ENCODE assay signal across 10 cellular contexts in genomic region chr12:49647827-49648721, GRCh38. TPM values are rescaled to one million over a fixed set of nuclear protein-coding genes. Genes with fewer than 3 reads are reported as not detected.
DNase-seq lines count a peak whose midpoint lies in the region; ATAC-seq and TF ChIP-seq lines count a peak whose summit lies in the region.
"Had no signal": no experiment of that assay in that cellular context is flagged by ENCODE, and none has a peak within 500 bp of the region (broad histone marks: within the 10 kb centered on the region; RNA-seq: fewer than 3 reads in every experiment).

No MANE protein-coding gene starts in this region.

- H3K36me3 ChIP-seq in A673 (ENCODE audit: insufficient read depth, low read length, poor library complexity, severe bottlenecking): peaks cover 25% of the 10 kb centered on the region
- peaks cover 3% of the 10 kb centered on the region; the same call in 1 of the 2 replicates for H3K36me3 ChIP-seq in MG63

- CTCF ChIA-PET in A673 (lab: Charles Lee): interaction anchor here (0.6 kb wide), 1 partner anchor 615 kb away, joined by 6 read pairs; no protein-coding TSS in a partner anchor

- no peaks in the 10 kb centered on the region for H3K9me3 Mint-ChIP-seq in H9
- H3K9me3 Mint-ChIP-seq in chondrocyte (ENCODE audit: low read depth): no peaks in the 10 kb centered on the region
- H3K9me3 Mint-ChIP-seq in natural killer cell: no peaks in the 10 kb centered on the region

- H3K23me2 ChIP-seq in H9 (ENCODE audit: insufficient read length, low read depth, low read length, poor library complexity, severe bottlenecking): no peaks in the 10 kb centered on the region

- no TSS peak for BruUV-seq in A673 (replicated peaks; lab: Mats Ljungman, UMichigan)

- H4K20me1 ChIP-seq in H9 (ENCODE audit: control insufficient read depth, insufficient read depth, insufficient read length): no peaks in the 10 kb centered on the region

- H3K4me3 ChIP-seq in A673 (ENCODE audit: low read depth, low read length, poor library complexity, severe bottlenecking): no peak overlapping the region
- no peak overlapping the region for H3K4me3 ChIP-seq in MG63

- no CpG with 5 or more reads among the region's 15 CpGs for WGBS in H9 (ENCODE audit: extremely low coverage, insufficient read length, low lambda C conversion rate)

- H3K56ac ChIP-seq in H9 (ENCODE audit: insufficient read length, low read depth, low read length): no peak overlapping the region

- H3K9me3 ChIP-seq in A673 (ENCODE audit: low read depth, low read length, poor library complexity, severe bottlenecking) (no peaks in the 10 kb centered on the region), H9 (ENCODE audit: control insufficient read depth, low read depth, low read length) (no peaks in the 10 kb centered on the region), MG63 (no peaks in the 10 kb centered on the region)

- no peak overlapping the region for H3K9ac ChIP-seq in H9 (ENCODE audit: extremely low read depth, insufficient read length, low read length)

- no peak overlapping the region for H2BK5ac ChIP-seq in H9 (ENCODE audit: insufficient read length, low read length)

- DNase-seq in A673 (ENCODE audit: low spot score) (no peak), H9 (no peak), chondrocyte (ENCODE audit: low spot score) (no peak), natural killer cell (no peak), NCI-H2171 (lab: John Stamatoyannopoulos, UW) (no peak), MG63 (no peak)
- DNase-seq: NCI-H2081, OCI-M1 had no signal

- no peak overlapping the region for H4K91ac ChIP-seq in H9 (ENCODE audit: insufficient read length, low read depth, low read length)

- no peak overlapping the region for H3K4me2 ChIP-seq in H9 (ENCODE audit: insufficient read depth, insufficient read length, low read length)

- no peak overlapping the region for H3T11ph ChIP-seq in H9 (ENCODE audit: low read length)

- H3K4me1 ChIP-seq in A673 (ENCODE audit: insufficient read depth, low read length, poor library complexity, severe bottlenecking): peaks cover 9% of the 10 kb centered on the region
- no peaks in the 10 kb centered on the region for H3K4me1 ChIP-seq in H9 (ENCODE audit: insufficient read depth, low read length)

- POLR2A ChIA-PET in A673 (lab: Charles Lee; ENCODE audit: low non-redundant PET): interaction anchor here (0.5 to 0.6 kb wide), 2 partner anchors 95 to 150 kb away, joined by 3 to 4 read pairs; no protein-coding TSS in a partner anchor

- no peak overlapping the region for H3K23ac ChIP-seq in H9 (ENCODE audit: insufficient read length, low read depth, low read length)

- no peak overlapping the region for H2AK5ac ChIP-seq in H9 (ENCODE audit: insufficient read length, low read length)

- peaks cover 12 to 22% of the 10 kb centered on the region in 2 experiments for H3K4me1 Mint-ChIP-seq in H9
- peaks cover 26% of the 10 kb centered on the region for H3K4me1 Mint-ChIP-seq in chondrocyte (ENCODE audit: low read depth)
- peaks cover 29 to 50% of the 10 kb centered on the region in 2 donors for H3K4me1 Mint-ChIP-seq in natural killer cell

- H3K18ac ChIP-seq in H9 (ENCODE audit: insufficient read length, low read depth, low read length): no peak overlapping the region

- intact Hi-C loops in A673 (cut with micrococcal nuclease; ENCODE audit: unreplicated experiment) (no loop called here), natural killer cell (cut with micrococcal nuclease) (no loop called here)

- ATAC-seq in natural killer cell (no peak), HG03442 (IDR thresholded peaks at IDR 0.05; ENCODE audit: unreplicated experiment) (no peak), GM19455 (IDR thresholded peaks at IDR 0.05; ENCODE audit: unreplicated experiment) (no peak)

- no peak overlapping the region for H2AFZ ChIP-seq in H9 (ENCODE audit: low read length)

- H4K8ac ChIP-seq in H9 (replicated peaks; ENCODE audit: insufficient read length, low read depth, low read length): no peak overlapping the region

- H3K27me3 Mint-ChIP-seq in H9 (ENCODE audit: low read depth) (no peaks in the 10 kb centered on the region), chondrocyte (ENCODE audit: low read depth) (no peaks in the 10 kb centered on the region), natural killer cell (ENCODE audit: low read depth in 2 of 2) (no peaks in the 10 kb centered on the region)

- H3K79me1 ChIP-seq in H9 (ENCODE audit: insufficient read depth, low read depth, low read length, poor library complexity, severe bottlenecking): no peaks in the 10 kb centered on the region

- H3K79me2 ChIP-seq in H9 (ENCODE audit: insufficient read depth, low read length): no peaks in the 10 kb centered on the region

- peaks cover 42 to 86% (median 80%) of the 10 kb centered on the region in 3 experiments for H3K36me3 Mint-ChIP-seq in H9 (ENCODE audit: insufficient read depth in 1 of 3, low read depth in 3 of 3)
- H3K36me3 Mint-ChIP-seq in chondrocyte (ENCODE audit: low read depth): peaks cover 43% of the 10 kb centered on the region
- peaks cover 8% of the 10 kb centered on the region for H3K36me3 Mint-ChIP-seq in natural killer cell

- H2BK20ac ChIP-seq in H9 (ENCODE audit: low read depth, low read length, poor library complexity, severe bottlenecking): no peak overlapping the region

- H2BK12ac ChIP-seq in H9 (ENCODE audit: insufficient read length, low read depth, low read length): no peak overlapping the region

- no peak overlapping the region for H3K14ac ChIP-seq in H9 (ENCODE audit: insufficient read depth, low read length)

- H3K27ac ChIP-seq in A673 (ENCODE audit: low read depth, low read length, poor library complexity, severe bottlenecking): peak overlapping the region; percentile 73
- no peak overlapping the region for H3K27ac ChIP-seq in H9 (ENCODE audit: insufficient read length, low read depth, low read length)

- H3K27me3 ChIP-seq in A673 (replicated peaks; ENCODE audit: insufficient read depth, low read depth, low read length, poor library complexity) (no peaks in the 10 kb centered on the region), H9 (ENCODE audit: insufficient read depth, low read length) (no peaks in the 10 kb centered on the region), MG63 (no peaks in the 10 kb centered on the region)

- H2BK15ac ChIP-seq in H9 (ENCODE audit: low read depth, low read length): no peak overlapping the region

- peak overlapping the region; percentile 76 to 91 (median 90); a peak in 6 of 7 replicates for H3K27ac Mint-ChIP-seq in H9
- H3K27ac Mint-ChIP-seq in chondrocyte (ENCODE audit: unreplicated experiment): peak overlapping the region; percentile 74
- H3K27ac Mint-ChIP-seq in natural killer cell: peak overlapping the region; percentile 63 to 69

- no peak overlapping the region for H2BK120ac ChIP-seq in H9 (ENCODE audit: low read depth, low read length, poor library complexity, severe bottlenecking)

- H3K4me3 Mint-ChIP-seq in H9: peak overlapping the region in 1 of 2 experiments; percentile 38; a peak in 1 of 5 replicates
- H3K4me3 Mint-ChIP-seq in chondrocyte (ENCODE audit: unreplicated experiment): no peak overlapping the region
- H3K4me3 Mint-ChIP-seq in natural killer cell: no peak overlapping the region

- H3K4ac ChIP-seq in H9 (ENCODE audit: low read depth, low read length): no peak overlapping the region

- no peak overlapping the region for H4K5ac ChIP-seq in H9 (ENCODE audit: insufficient read length, low read depth, low read length)

- TF ChIP-seq CTCF in A673 (conservative IDR thresholded peaks at IDR 0.05; ENCODE audit: low read depth, low read length) (no peak), H9 (conservative IDR thresholded peaks at IDR 0.05) (no peak), chondrocyte (IDR thresholded peaks at IDR 0.05) (no peak), natural killer cell (IDR thresholded peaks at IDR 0.05) (no peak)

RNA-seq across cellular contexts. Expression of gene PRPF40B, which starts 24.7 kb away (rescaled TPM):
- total RNA-seq in A673 (2021) (14.0 and 19.4 TPM in 2 replicates), H9 (2021) (17.4 and 19.0 TPM in 2 replicates), chondrocyte (12.5 to 23.9 TPM (median 15.1 TPM) in 3 replicates), natural killer cell (1 to 10 TPM; 5.6 to 6.8 (median 5.9) TPM)
- 4.8 and 8.6 TPM in 2 replicates for total RNA-seq in MG63 (2014; rRNA removed; shearing (Covaris generic); ENCODE audit: low replicate concordance)

RNA-seq across cellular contexts. Expression of gene FAM186B, which starts 42.6 kb away (rescaled TPM):
- total RNA-seq in A673 (2021) (0.19 and 0.20 TPM in 2 replicates), H9 (2021) (0.42 and 0.46 TPM in 2 replicates), chondrocyte (0.27 to 0.51 TPM (median 0.46 TPM) in 3 replicates), natural killer cell (under 1 TPM; 0.56 to 0.85 (median 0.77) TPM)
- total RNA-seq in MG63 (2014; rRNA removed; shearing (Covaris generic); ENCODE audit: low replicate concordance): not detected in 2 replicates

RNA-seq across cellular contexts. Expression of gene FMNL3, which starts 59.1 kb away (rescaled TPM):
- total RNA-seq in A673 (2021) (22.0 and 27.7 TPM in 2 replicates), H9 (2021) (20.5 and 22.8 TPM in 2 replicates), chondrocyte (49.4 to 55.8 TPM (median 55.6 TPM) in 3 replicates), natural killer cell (10 to 100 TPM; 54.2 to 82.6 (median 58.7) TPM)
- 8.8 and 12.8 TPM in 2 replicates for total RNA-seq in MG63 (2014; rRNA removed; shearing (Covaris generic); ENCODE audit: low replicate concordance)
